8 cellular contexts compared by ENCODE assay signal in genomic region chr18:26405190-26405781, GRCh38.
DNase-seq lines count a peak whose midpoint lies in the region; ATAC-seq, FAIRE-seq and TF ChIP-seq lines count a peak whose summit lies in the region.

No MANE protein-coding gene starts in this region.

- no peaks in the 10 kb centered on the region for H3K4me1 ChIP-seq in smooth muscle cell (ENCODE audit: low read depth)

- H3K4me3 ChIP-seq in GM06990 (replicated peaks; ENCODE audit: low read depth, low read length): no peak overlapping the region
- no peak overlapping the region for H3K4me3 ChIP-seq in smooth muscle cell

- no peaks in the 10 kb centered on the region for H3F3A ChIP-seq in smooth muscle cell (ENCODE audit: low read depth)

- WGBS in smooth muscle cell (ENCODE audit: low lambda C conversion rate): 66% methylated on average over 5 of the region's 5 CpGs

- no peak overlapping the region for H3K27ac ChIP-seq in smooth muscle cell (ENCODE audit: low read depth)

- H3K4me2 ChIP-seq in smooth muscle cell: no peak overlapping the region

- no peak overlapping the region for H2AFZ ChIP-seq in smooth muscle cell (ENCODE audit: low read depth)

- peak; percentile 89 for ATAC-seq in GM19467 (IDR thresholded peaks at IDR 0.05; ENCODE audit: unreplicated experiment)
- peak; percentile 64 for ATAC-seq in HG03439 (IDR thresholded peaks at IDR 0.05; ENCODE audit: unreplicated experiment)

- H3K36me3 ChIP-seq in GM06990 (ENCODE audit: control insufficient read depth, insufficient read depth, low read length): no peaks in the 10 kb centered on the region
- no peaks in the 10 kb centered on the region for H3K36me3 ChIP-seq in smooth muscle cell (ENCODE audit: low read depth)

- no peaks in the 10 kb centered on the region for H3K9me3 ChIP-seq in smooth muscle cell (replicated peaks; ENCODE audit: low read depth)

- no peak overlapping the region for H3K9ac ChIP-seq in smooth muscle cell (ENCODE audit: low read depth)

- DNase-seq in GM06990 (ENCODE audit: extremely low read depth, insufficient read length): no peak
- DNase-seq in RKO (ENCODE audit: low spot score): peak; percentile 34
- DNase-seq in frontal cortex (ENCODE audit: low spot score in 2 of 2): peak; percentile 43 to 60
- no peak for DNase-seq in smooth muscle cell (lab: John Stamatoyannopoulos, UW; ENCODE audit: unreplicated experiment)
- no peak for DNase-seq in effector CD4-positive, alpha-beta T cell
- DNase-seq in NCI-H187 (lab: John Stamatoyannopoulos, UW): no peak

- TF ChIP-seq CTCF in GM06990 (IDR thresholded peaks at IDR 0.05; ENCODE audit: insufficient read depth, low read length, poor library complexity, severe bottlenecking) (peak; percentile 71), smooth muscle cell (IDR thresholded peaks at IDR 0.05; ENCODE audit: borderline replicate concordance, insufficient read depth, poor library complexity, severe bottlenecking) (peak; percentile 26)

- no peaks in the 10 kb centered on the region for H3K79me2 ChIP-seq in smooth muscle cell (ENCODE audit: low read depth)

- no peaks in the 10 kb centered on the region for H3K27me3 ChIP-seq in GM06990 (replicated peaks; ENCODE audit: control insufficient read depth, insufficient read depth, low read length)
- peaks cover 3% of the 10 kb centered on the region for H3K27me3 ChIP-seq in smooth muscle cell (ENCODE audit: low read depth)

- no peaks in the 10 kb centered on the region for H4K20me1 ChIP-seq in smooth muscle cell (ENCODE audit: low read depth)

- no peak for FAIRE-seq in frontal cortex (lab: Jason Lieb, UNC)

Comparison
In these comparisons a context has a peak if more than half of its experiments do, and no peak if none do; other contexts are left out.
1. DNase-seq: peak in RKO (single experiment) and frontal cortex (2 of 2); none in GM06990 (single experiment), smooth muscle cell (single experiment), effector CD4-positive, alpha-beta T cell (single experiment) and NCI-H187 (0 of 2).